Comparison of ENCODE assay signal across 9 cellular contexts in genomic region chr9:133534346-133535284, GRCh38. TPM values are rescaled to one million over a fixed set of nuclear protein-coding genes. Genes with fewer than 3 reads are reported as not detected.
DNase-seq lines count a peak whose midpoint lies in the region; ATAC-seq, FAIRE-seq and TF ChIP-seq lines count a peak whose summit lies in the region.
"Had no signal": no experiment of that assay in that cellular context is flagged by ENCODE, and none has a peak within 500 bp of the region (broad histone marks: within the 10 kb centered on the region; RNA-seq: fewer than 3 reads in every experiment).

ADAMTSL2 (plus strand) TSS chr9:133534704; CDS start chr9:133536713, 2,009 bp downstream.

- FAIRE-seq in urothelium cell line (lab: Jason Lieb, UNC) = no peak
- FAIRE-seq: GM18507 had no signal

- TF ChIP-seq CTCF in omental fat pad (IDR thresholded peaks at IDR 0.05) = no peak

- ATAC-seq in omental fat pad (ENCODE audit: low FRiP score) (peak; percentile 71), HG02884 (IDR thresholded peaks at IDR 0.05; ENCODE audit: unreplicated experiment) (no peak)

- DNase-seq in CD1c-positive myeloid dendritic cell (ENCODE audit: extremely low spot score) (peak; percentile 26), NCI-H1092 (lab: John Stamatoyannopoulos, UW) (peak; percentile 85), activated T-cell treated with anti-CD3 and anti-CD28 coated beads for 24 hours (ENCODE audit: low read depth) (peak; percentile 11), glomerular visceral epithelial cell (ENCODE audit: extremely low spot score) (peak; percentile 40), omental fat pad (ENCODE audit: low spot score) (no peak), urothelium cell line (ENCODE audit: low spot score) (peak; percentile 46), GOT3 (lab: John Stamatoyannopoulos, UW) (no peak)

RNA-seq across cellular contexts. Expression of gene ADAMTSL2, which starts in this region (rescaled TPM):
- 1 to 10 TPM in 3 of 4 donors, under 1 TPM in 1; 0.63 to 4.7 (median 1.4) TPM for total RNA-seq in omental fat pad

Comparison
In these comparisons a context has a peak if more than half of its experiments do, and no peak if none do; other contexts are left out.
1. DNase-seq: peak in CD1c-positive myeloid dendritic cell (single experiment), NCI-H1092 (single experiment), activated T-cell treated with anti-CD3 and anti-CD28 coated beads for 24 hours (single experiment), glomerular visceral epithelial cell (single experiment) and urothelium cell line (single experiment); none in omental fat pad (single experiment) and GOT3 (single experiment).